Comparison of ENCODE assay signal across 21 cellular contexts in genomic region chr11:2295971-2296912, GRCh38. TPM values are rescaled to one million over a fixed set of nuclear protein-coding genes. Genes with fewer than 3 reads are reported as not detected.
DNase-seq lines count a peak whose midpoint lies in the region; ATAC-seq and TF ChIP-seq lines count a peak whose summit lies in the region.
"Had no signal": no experiment of that assay in that cellular context is flagged by ENCODE, and none has a peak within 500 bp of the region (broad histone marks: within the 10 kb centered on the region; RNA-seq: fewer than 3 reads in every experiment).

No MANE protein-coding gene starts in this region.

- H3K4me1 ChIP-seq in suprapubic skin = no peaks in the 10 kb centered on the region
- H3K4me1 ChIP-seq: gastrocnemius medialis had no signal

- no peaks in the 10 kb centered on the region for H3K27me3 Mint-ChIP-seq in activated T-cell treated with anti-CD3 and anti-CD28 coated beads, Interleukin-2, amount 50 U/mL, for 24 hours
- no peaks in the 10 kb centered on the region for H3K27me3 Mint-ChIP-seq in activated T-cell treated with anti-CD3 and anti-CD28 coated beads, Interleukin-2, amount 50 U/mL, for 72 hours (ENCODE audit: low read depth)
- no peaks in the 10 kb centered on the region for H3K27me3 Mint-ChIP-seq in T-helper 17 cell
- H3K27me3 Mint-ChIP-seq in stimulated activated memory B cell treated with anti-CD40 and anti-IgM and Interleukin-4, amounts not matched to agents 10 μg/mL and 1 μg/mL and 100 μg/mL, for 72 hours = peaks cover 10% of the 10 kb centered on the region

- peaks cover 4% of the 10 kb centered on the region for H3K36me3 Mint-ChIP-seq in activated T-cell treated with anti-CD3 and anti-CD28 coated beads, Interleukin-2, amount 50 U/mL, for 24 hours (ENCODE audit: low read depth)
- H3K36me3 Mint-ChIP-seq in activated T-cell treated with anti-CD3 and anti-CD28 coated beads, Interleukin-2, amount 50 U/mL, for 72 hours (ENCODE audit: insufficient read depth in 2 of 2) = no peaks in the 10 kb centered on the region
- no peaks in the 10 kb centered on the region for H3K36me3 Mint-ChIP-seq in T-helper 17 cell (ENCODE audit: low read depth)
- no peaks in the 10 kb centered on the region for H3K36me3 Mint-ChIP-seq in stimulated activated memory B cell treated with anti-CD40 and anti-IgM and Interleukin-4, amounts not matched to agents 10 μg/mL and 1 μg/mL and 100 μg/mL, for 72 hours
- H3K36me3 Mint-ChIP-seq: WTC11 had no signal

- H3K27me3 ChIP-seq in suprapubic skin = peaks cover 2% of the 10 kb centered on the region
- H3K27me3 ChIP-seq: spleen had no signal

- H3K27ac ChIP-seq in suprapubic skin = no peak overlapping the region
- H3K27ac ChIP-seq: gastrocnemius medialis, SJCRH30 had no signal

- ATAC-seq in activated T-cell treated with anti-CD3 and anti-CD28 coated beads, Interleukin-2, amount 50 U/mL, for 72 hours (replicated peaks in 1 of 2) = no peak
- ATAC-seq in T-helper 17 cell = no peak
- ATAC-seq in stimulated activated memory B cell treated with anti-CD40 and anti-IgM and Interleukin-4, amounts not matched to agents 10 μg/mL and 1 μg/mL and 100 μg/mL, for 72 hours = no peak
- ATAC-seq: gastrocnemius medialis, WTC11 had no signal

- DNase-seq in activated T-cell treated with anti-CD3 and anti-CD28 coated beads, Interleukin-2, amount 50 U/mL, for 24 hours = peak; percentile 19
- no peak for DNase-seq in activated T-cell treated with anti-CD3 and anti-CD28 coated beads, Interleukin-2, amount 50 U/mL, for 72 hours
- DNase-seq in T-helper 17 cell (peak in 2 of 3 donors; percentile 2 to 9), mucosa of gallbladder (ENCODE audit: low spot score) (peak; percentile 7), suprapubic skin (ENCODE audit: low spot score in 2 of 2) (peak; percentile 41 to 63), NCI-H128 (lab: John Stamatoyannopoulos, UW; ENCODE audit: unreplicated experiment) (no peak), HEK293T (ENCODE audit: extremely low spot score) (no peak)
- DNase-seq: DMS153, erythroblast, gastrocnemius medialis, GF-D8, KG1, NCI-H1048, NCI-H2171, NCI-H82, SJCRH30, spleen, T-helper 2 cell had no signal

- H3K9me3 Mint-ChIP-seq in activated T-cell treated with anti-CD3 and anti-CD28 coated beads, Interleukin-2, amount 50 U/mL, for 24 hours = no peaks in the 10 kb centered on the region
- no peaks in the 10 kb centered on the region for H3K9me3 Mint-ChIP-seq in activated T-cell treated with anti-CD3 and anti-CD28 coated beads, Interleukin-2, amount 50 U/mL, for 72 hours
- H3K9me3 Mint-ChIP-seq in stimulated activated memory B cell treated with anti-CD40 and anti-IgM and Interleukin-4, amounts not matched to agents 10 μg/mL and 1 μg/mL and 100 μg/mL, for 72 hours = no peaks in the 10 kb centered on the region
- H3K9me3 Mint-ChIP-seq: WTC11 had no signal

- no peaks in the 10 kb centered on the region for H3K36me3 ChIP-seq in suprapubic skin
- H3K36me3 ChIP-seq: gastrocnemius medialis, SJCRH30 had no signal

- no peaks in the 10 kb centered on the region for H3K9me3 ChIP-seq in T-helper 17 cell (ENCODE audit: control insufficient read depth, low read length, poor library complexity, severe bottlenecking)
- H3K9me3 ChIP-seq in suprapubic skin = no peaks in the 10 kb centered on the region
- H3K9me3 ChIP-seq: gastrocnemius medialis, SJCRH30, spleen had no signal

- TF ChIP-seq EP300 in suprapubic skin (IDR thresholded peaks at IDR 0.05) = no peak

- WGBS in suprapubic skin = 87% methylated on average over 16 of the region's 17 CpGs

- TF ChIP-seq CTCF in suprapubic skin (IDR thresholded peaks at IDR 0.05) = no peak

- H3K27ac Mint-ChIP-seq in activated T-cell treated with anti-CD3 and anti-CD28 coated beads, Interleukin-2, amount 50 U/mL, for 24 hours = peak overlapping the region; percentile 22
- H3K27ac Mint-ChIP-seq in activated T-cell treated with anti-CD3 and anti-CD28 coated beads, Interleukin-2, amount 50 U/mL, for 72 hours = no peak overlapping the region
- no peak overlapping the region for H3K27ac Mint-ChIP-seq in T-helper 17 cell
- H3K27ac Mint-ChIP-seq in stimulated activated memory B cell treated with anti-CD40 and anti-IgM and Interleukin-4, amounts not matched to agents 10 μg/mL and 1 μg/mL and 100 μg/mL, for 72 hours = no peak overlapping the region
- H3K27ac Mint-ChIP-seq: WTC11 had no signal

- peaks cover 32% of the 10 kb centered on the region for H3K4me1 Mint-ChIP-seq in activated T-cell treated with anti-CD3 and anti-CD28 coated beads, Interleukin-2, amount 50 U/mL, for 24 hours (ENCODE audit: low read depth)
- peaks cover 27% of the 10 kb centered on the region for H3K4me1 Mint-ChIP-seq in activated T-cell treated with anti-CD3 and anti-CD28 coated beads, Interleukin-2, amount 50 U/mL, for 72 hours (ENCODE audit: low read depth)
- peaks cover 24% of the 10 kb centered on the region for H3K4me1 Mint-ChIP-seq in T-helper 17 cell
- H3K4me1 Mint-ChIP-seq in stimulated activated memory B cell treated with anti-CD40 and anti-IgM and Interleukin-4, amounts not matched to agents 10 μg/mL and 1 μg/mL and 100 μg/mL, for 72 hours = peaks cover 20% of the 10 kb centered on the region
- H3K4me1 Mint-ChIP-seq: WTC11 had no signal

- no peak for TF ChIP-seq POLR2A in suprapubic skin (IDR thresholded peaks at IDR 0.05)

- CTCF ChIA-PET in HEK293T (lab: Yijun Ruan, JAX) = no interaction called here

- no peak overlapping the region for H3K4me3 ChIP-seq in suprapubic skin
- H3K4me3 ChIP-seq: gastrocnemius medialis, SJCRH30, spleen had no signal

- POLR2A ChIA-PET in HEK293T (lab: Yijun Ruan, JAX) = no interaction called here

- no peak overlapping the region for H3K4me3 Mint-ChIP-seq in activated T-cell treated with anti-CD3 and anti-CD28 coated beads, Interleukin-2, amount 50 U/mL, for 24 hours
- H3K4me3 Mint-ChIP-seq in activated T-cell treated with anti-CD3 and anti-CD28 coated beads, Interleukin-2, amount 50 U/mL, for 72 hours = no peak overlapping the region
- no peak overlapping the region for H3K4me3 Mint-ChIP-seq in T-helper 17 cell
- H3K4me3 Mint-ChIP-seq in stimulated activated memory B cell treated with anti-CD40 and anti-IgM and Interleukin-4, amounts not matched to agents 10 μg/mL and 1 μg/mL and 100 μg/mL, for 72 hours = no peak overlapping the region
- H3K4me3 Mint-ChIP-seq: WTC11 had no signal

TF ChIP-seq in HEK293T, 16 proteins besides CTCF, POLR2A, EP300 and RAD21:
- TF ChIP-seq CTBP1 (IDR thresholded peaks at IDR 0.05; ENCODE audit: borderline replicate concordance) = no peak
- no peak for TF ChIP-seq LEF1 (IDR thresholded peaks at IDR 0.05; ENCODE audit: borderline replicate concordance)
- no peak for TF ChIP-seq ELF4 (IDR thresholded peaks at IDR 0.05)
- no peak for TF ChIP-seq TARDBP (IDR thresholded peaks at IDR 0.05)
- TF ChIP-seq L3MBTL2 (conservative IDR thresholded peaks at IDR 0.05) = no peak
- TF ChIP-seq SUZ12 (IDR thresholded peaks at IDR 0.05) = no peak

RNA-seq across cellular contexts. Expression of gene C11orf21, which starts 5.5 kb away (rescaled TPM):
- 10 to 100 TPM; 13.6 to 16.6 TPM for total RNA-seq in activated T-cell treated with anti-CD3 and anti-CD28 coated beads, Interleukin-2, amount 50 U/mL, for 72 hours
- total RNA-seq in T-helper 17 cell = 10 to 100 TPM; 50.1 to 89.1 TPM
- 1.6 TPM for total RNA-seq in mucosa of gallbladder
- 1 to 10 TPM in 2 of 4 donors, not detected in 2; 1.2 to 2.5 TPM for total RNA-seq in suprapubic skin
- total RNA-seq: dermis microvascular lymphatic vessel endothelial cell, SJCRH30 had no signal

RNA-seq across cellular contexts. Expression of gene TSPAN32, which starts 5.6 kb away (rescaled TPM):
- total RNA-seq in activated T-cell treated with anti-CD3 and anti-CD28 coated beads, Interleukin-2, amount 50 U/mL, for 72 hours = 10 to 100 TPM in 1 of 2 donors, 1 to 10 TPM in 1; 8.6 to 10.2 TPM
- total RNA-seq in T-helper 17 cell = 10 to 100 TPM; 65.7 to 93.2 TPM
- 1.1 TPM for total RNA-seq in mucosa of gallbladder
- 1 to 10 TPM in 1 of 4 donors, under 1 TPM in 1, not detected in 2; 0.26 to 4.3 TPM for total RNA-seq in suprapubic skin
- total RNA-seq: dermis microvascular lymphatic vessel endothelial cell, gastrocnemius medialis, WTC11 had no signal

RNA-seq across cellular contexts. Expression of gene ASCL2, which starts 25.9 kb away (rescaled TPM):
- total RNA-seq in activated T-cell treated with anti-CD3 and anti-CD28 coated beads, Interleukin-2, amount 50 U/mL, for 72 hours = 1 to 10 TPM in 1 of 2 donors, under 1 TPM in 1; 0.38 to 1.7 TPM
- total RNA-seq in T-helper 17 cell (under 1 TPM in 1 of 2 donors, not detected in 1; 0.18 TPM), mucosa of gallbladder (1.1 TPM), suprapubic skin (10 to 100 TPM; 11.4 to 18.0 (median 15.9) TPM)
- total RNA-seq: dermis microvascular lymphatic vessel endothelial cell, gastrocnemius medialis, SJCRH30 had no signal

Comparison
In these comparisons a context has a peak if more than half of its experiments do, and no peak if none do; other contexts are left out.
1. DNase-seq: peak in activated T-cell treated with anti-CD3 and anti-CD28 coated beads, Interleukin-2, amount 50 U/mL, for 24 hours (single experiment), T-helper 17 cell (2 of 3), mucosa of gallbladder (single experiment) and suprapubic skin (2 of 2); none in activated T-cell treated with anti-CD3 and anti-CD28 coated beads, Interleukin-2, amount 50 U/mL, for 72 hours (0 of 2), NCI-H128 (single experiment) and HEK293T (single experiment).
2. RNA of gene TSPAN32, which starts 5.6 kb away (total RNA-seq): 65.7 to 93.2 TPM in T-helper 17 cell; 8.6 to 10.2 TPM in activated T-cell treated with anti-CD3 and anti-CD28 coated beads, Interleukin-2, amount 50 U/mL, for 72 hours, 1.1 TPM in mucosa of gallbladder (single experiment) and 0.26 to 4.3 TPM in suprapubic skin; every median in the first group is over 4 times any median in the second.